In the genomic region with DNA sequence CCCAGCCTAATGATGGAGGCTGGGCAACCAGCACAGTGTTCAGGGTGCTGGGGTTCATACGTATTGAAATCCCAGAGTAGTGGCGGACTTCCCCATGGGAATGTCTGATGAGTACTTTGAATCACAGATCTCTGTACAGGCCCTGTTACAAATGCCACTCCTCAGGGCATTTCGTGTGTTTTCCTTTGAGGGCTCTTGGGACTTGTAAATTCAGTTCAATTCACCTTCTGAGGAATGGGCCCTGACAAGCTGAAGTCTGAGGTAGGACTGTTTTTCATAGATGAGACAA, we compare ENCODE assay signal across 8 cellular contexts. TPM values are rescaled to one million over a fixed set of nuclear protein-coding genes. Genes with fewer than 3 reads are reported as not detected.
DNase-seq lines count a peak whose midpoint lies in the region; ATAC-seq and TF ChIP-seq lines count a peak whose summit lies in the region.

No MANE protein-coding gene starts in this region.

- DNase-seq in activated T-cell treated with anti-CD3 and anti-CD28 coated beads, Interleukin-2, amount 50 U/mL, for 72 hours = no peak
- no peak for DNase-seq in activated T-cell treated with anti-CD3 and anti-CD28 coated beads, Interleukin-2, amount 50 U/mL, for 48 hours
- DNase-seq in foreskin keratinocyte (no peak), AML-193 (lab: John Stamatoyannopoulos, UW) (no peak), dermis blood vessel endothelial cell (no peak)
- DNase-seq in stimulated activated naive B cell treated with anti-CD40 and anti-IgM and Interleukin-4, amounts not matched to agents 10 μg/mL and 1 μg/mL and 100 μg/mL, for 72 hours = no peak

- ATAC-seq in activated T-cell treated with anti-CD3 and anti-CD28 coated beads, Interleukin-2, amount 50 U/mL, for 72 hours (replicated peaks in 1 of 2) = no peak
- no peak for ATAC-seq in foreskin keratinocyte
- no peak for ATAC-seq in stimulated activated naive B cell treated with anti-CD40 and anti-IgM and Interleukin-4, amounts not matched to agents 10 μg/mL and 1 μg/mL and 100 μg/mL, for 72 hours (replicated peaks)
- no peak for ATAC-seq in GM19467 (IDR thresholded peaks at IDR 0.05; ENCODE audit: unreplicated experiment)

- H3K4me1 ChIP-seq in foreskin keratinocyte = peaks cover 13% of the 10 kb centered on the region

- H3K4me1 Mint-ChIP-seq in activated T-cell treated with anti-CD3 and anti-CD28 coated beads, Interleukin-2, amount 50 U/mL, for 72 hours (ENCODE audit: low read depth) = peaks cover 39% of the 10 kb centered on the region
- peaks cover 19 to 40% of the 10 kb centered on the region in 2 donors for H3K4me1 Mint-ChIP-seq in stimulated activated naive B cell treated with anti-CD40 and anti-IgM and Interleukin-4, amounts not matched to agents 10 μg/mL and 1 μg/mL and 100 μg/mL, for 72 hours

- H3K27ac ChIP-seq in foreskin keratinocyte = peak overlapping the region; percentile 84

- peaks cover 4 to 15% of the 10 kb centered on the region in 2 donors for H3K36me3 Mint-ChIP-seq in activated T-cell treated with anti-CD3 and anti-CD28 coated beads, Interleukin-2, amount 50 U/mL, for 72 hours (ENCODE audit: insufficient read depth in 2 of 2)
- H3K36me3 Mint-ChIP-seq in stimulated activated naive B cell treated with anti-CD40 and anti-IgM and Interleukin-4, amounts not matched to agents 10 μg/mL and 1 μg/mL and 100 μg/mL, for 72 hours = peaks cover 19 to 30% of the 10 kb centered on the region in 2 donors

- H3K27me3 ChIP-seq in foreskin keratinocyte = no peaks in the 10 kb centered on the region

- TF ChIP-seq CTCF in foreskin keratinocyte (conservative IDR thresholded peaks at IDR 0.05) = no peak

- TF ChIP-seq POLR2A in Raji (IDR thresholded peaks at IDR 0.05; ENCODE audit: insufficient read depth, low read depth, low read length) = peak; percentile 68

- H3K9me3 Mint-ChIP-seq in activated T-cell treated with anti-CD3 and anti-CD28 coated beads, Interleukin-2, amount 50 U/mL, for 72 hours = no peaks in the 10 kb centered on the region
- peaks cover 0 to 5% of the 10 kb centered on the region in 2 donors for H3K9me3 Mint-ChIP-seq in stimulated activated naive B cell treated with anti-CD40 and anti-IgM and Interleukin-4, amounts not matched to agents 10 μg/mL and 1 μg/mL and 100 μg/mL, for 72 hours

- H3K4me3 Mint-ChIP-seq in activated T-cell treated with anti-CD3 and anti-CD28 coated beads, Interleukin-2, amount 50 U/mL, for 72 hours = peak overlapping the region; percentile 89 to 94
- H3K4me3 Mint-ChIP-seq in stimulated activated naive B cell treated with anti-CD40 and anti-IgM and Interleukin-4, amounts not matched to agents 10 μg/mL and 1 μg/mL and 100 μg/mL, for 72 hours = peak overlapping the region; percentile 89 to 92

- H3K27ac Mint-ChIP-seq in activated T-cell treated with anti-CD3 and anti-CD28 coated beads, Interleukin-2, amount 50 U/mL, for 72 hours = peak overlapping the region; percentile 97
- peak overlapping the region; percentile 95 for H3K27ac Mint-ChIP-seq in stimulated activated naive B cell treated with anti-CD40 and anti-IgM and Interleukin-4, amounts not matched to agents 10 μg/mL and 1 μg/mL and 100 μg/mL, for 72 hours

- no peaks in the 10 kb centered on the region for H3K27me3 Mint-ChIP-seq in activated T-cell treated with anti-CD3 and anti-CD28 coated beads, Interleukin-2, amount 50 U/mL, for 72 hours (ENCODE audit: low read depth)
- H3K27me3 Mint-ChIP-seq in stimulated activated naive B cell treated with anti-CD40 and anti-IgM and Interleukin-4, amounts not matched to agents 10 μg/mL and 1 μg/mL and 100 μg/mL, for 72 hours = no peaks in the 10 kb centered on the region

RNA-seq across cellular contexts. Expression of a gene that starts 0.3 kb away (rescaled TPM):
- 10 to 100 TPM; 20.0 to 23.2 TPM for total RNA-seq in activated T-cell treated with anti-CD3 and anti-CD28 coated beads, Interleukin-2, amount 50 U/mL, for 72 hours
- 29.1 and 32.8 TPM in 2 replicates for total RNA-seq in foreskin keratinocyte
- 21.2 and 26.3 TPM in 2 replicates for polyA plus RNA-seq in foreskin keratinocyte
- 25.1 and 32.0 TPM in 2 replicates for total RNA-seq in dermis blood vessel endothelial cell

RNA-seq across cellular contexts. Expression of a gene that starts 28.6 kb away (rescaled TPM):
- not detected for total RNA-seq in activated T-cell treated with anti-CD3 and anti-CD28 coated beads, Interleukin-2, amount 50 U/mL, for 72 hours
- total RNA-seq in foreskin keratinocyte (not detected in 2 replicates), dermis blood vessel endothelial cell (not detected in 2 replicates)
- polyA plus RNA-seq in foreskin keratinocyte = not detected in 2 replicates
